1 cellular context compared by ENCODE assay signal in genomic region chr19:50427997-50428425, GRCh38.
TF ChIP-seq lines count a peak whose summit lies in the region.

No MANE protein-coding gene starts in this region.

TF ChIP-seq in IMR-90, 13 proteins besides CTCF, POLR2A, EP300 and RAD21:
- no peak for TF ChIP-seq SMC3 (IDR thresholded peaks at IDR 0.05; ENCODE audit: low read depth, low read length)
- peak; percentile 22; the same call in 1 of the 2 replicates for TF ChIP-seq MXI1 (IDR thresholded peaks at IDR 0.05; ENCODE audit: borderline replicate concordance, low read depth, low read length)
- TF ChIP-seq NFE2L2 (IDR thresholded peaks at IDR 0.05; ENCODE audit: low read depth, low read length) = no peak
